In the genomic region with DNA sequence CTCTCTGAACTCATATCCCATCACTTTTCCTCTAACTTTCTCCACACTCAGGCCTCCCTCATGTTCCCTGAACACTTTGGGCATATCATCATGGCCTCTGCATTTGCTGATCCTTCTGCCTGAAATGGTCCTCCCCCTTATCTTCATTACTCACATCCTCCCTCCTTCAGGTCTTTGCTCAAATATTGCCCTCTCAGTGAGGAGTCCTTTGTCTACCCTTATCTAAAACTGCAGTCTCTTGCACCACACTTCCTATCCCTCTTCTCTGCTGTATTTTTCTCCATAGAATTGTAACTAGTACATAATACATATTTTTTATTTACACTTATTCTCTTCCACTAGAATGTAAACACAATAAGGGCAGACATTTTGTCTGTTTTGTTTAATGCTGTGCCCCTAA, we compare ENCODE assay signal across 1 cellular context.
TF ChIP-seq lines count a peak whose summit lies in the region.

No MANE protein-coding gene starts in this region.

TF ChIP-seq in K562, 482 proteins besides CTCF, POLR2A, EP300 and RAD21 (continued from another document):
- TF ChIP-seq JUN (IDR thresholded peaks at IDR 0.05; ENCODE audit: borderline replicate concordance, low read depth, low read length): peak; percentile 36; the same call in 1 of the 2 replicates
- no peak for TF ChIP-seq JUN (CRISPR knock-in tag; IDR thresholded peaks at IDR 0.05; ENCODE audit: borderline replicate concordance)
- TF ChIP-seq CEBPB (tag; IDR thresholded peaks at IDR 0.05): peak; percentile 92
- peak; percentile 38; the same call in 1 of the 2 replicates for TF ChIP-seq ZNF384 (IDR thresholded peaks at IDR 0.05; ENCODE audit: low read depth, low read length)
- TF ChIP-seq, protein P1, sequence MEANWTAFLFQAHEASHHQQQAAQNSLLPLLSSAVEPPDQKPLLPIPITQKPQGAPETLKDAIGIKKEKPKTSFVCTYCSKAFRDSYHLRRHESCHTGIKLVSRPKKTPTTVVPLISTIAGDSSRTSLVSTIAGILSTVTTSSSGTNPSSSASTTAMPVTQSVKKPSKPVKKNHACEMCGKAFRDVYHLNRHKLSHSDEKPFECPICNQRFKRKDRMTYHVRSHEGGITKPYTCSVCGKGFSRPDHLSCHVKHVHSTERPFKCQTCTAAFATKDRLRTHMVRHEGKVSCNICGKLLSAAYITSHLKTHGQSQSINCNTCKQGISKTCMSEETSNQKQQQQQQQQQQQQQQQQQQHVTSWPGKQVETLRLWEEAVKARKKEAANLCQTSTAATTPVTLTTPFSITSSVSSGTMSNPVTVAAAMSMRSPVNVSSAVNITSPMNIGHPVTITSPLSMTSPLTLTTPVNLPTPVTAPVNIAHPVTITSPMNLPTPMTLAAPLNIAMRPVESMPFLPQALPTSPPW (CRISPR knock-in tag; IDR thresholded peaks at IDR 0.05): 0 out of 2 replicates have a peak, but pooled peaks have one; percentile 34
- TF ChIP-seq ARNT (IDR thresholded peaks at IDR 0.05): peak; percentile 65 to 74; a peak in 3 of 4 replicates
TF ChIP-seq in K562: peak in this region for 67.
